ENCODE assay signal across 8 cellular contexts in the genomic region with DNA sequence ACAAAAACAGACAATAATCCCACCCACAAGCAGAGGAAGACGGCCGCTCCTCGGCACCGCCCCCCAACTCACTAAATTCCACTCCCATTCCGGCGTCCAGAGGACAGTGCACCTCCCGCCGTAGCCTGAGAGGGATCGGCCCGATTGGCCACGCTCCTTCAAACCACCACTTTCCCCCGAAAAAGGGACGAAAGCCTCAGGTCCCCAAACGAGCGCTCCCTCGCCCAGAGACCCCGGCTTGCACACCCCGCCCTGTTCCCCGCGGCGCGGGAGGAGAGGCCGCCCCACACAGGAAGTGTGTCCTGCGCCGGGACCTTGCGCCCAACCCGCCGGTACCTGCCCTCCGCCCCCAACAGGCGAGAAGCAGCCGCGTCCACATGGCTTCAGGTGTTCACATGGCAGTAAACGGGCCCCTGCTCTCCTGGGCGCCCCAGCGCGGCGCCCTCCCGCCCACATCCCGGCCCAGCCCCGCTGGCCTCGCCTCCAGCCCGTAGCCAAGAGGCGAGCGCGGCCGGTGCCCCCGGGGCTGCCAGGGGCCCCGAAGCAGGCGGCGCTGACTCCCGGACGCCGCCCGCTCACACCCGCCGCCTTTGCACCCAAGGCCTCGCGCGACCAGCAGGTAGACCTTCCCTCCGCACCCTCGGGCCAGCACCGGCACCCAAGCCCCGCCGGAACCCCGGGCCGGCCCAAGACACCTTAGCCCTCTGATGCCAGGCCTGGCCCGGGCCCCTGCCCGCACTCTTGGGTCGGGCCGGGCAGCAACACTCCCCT.
A peak's percentile ranks its signal among the peaks of the same experiment; 100 is the strongest.
DNase-seq lines count a peak whose midpoint lies in the region; ATAC-seq and TF ChIP-seq lines count a peak whose summit lies in the region.

No MANE protein-coding gene starts in this region.

- peaks cover 20% of the 10 kb centered on the region; the same call in 1 of the 2 replicates for H3K27me3 ChIP-seq in iPS-20b (ENCODE audit: insufficient read depth, low read length)

- peak; percentile 51 for ATAC-seq in GM21619 (IDR thresholded peaks at IDR 0.05; ENCODE audit: unreplicated experiment)

- H3K9me3 ChIP-seq in ES-I3 (ENCODE audit: control insufficient read depth, insufficient read depth, low read length) (no peaks in the 10 kb centered on the region), iPS-20b (ENCODE audit: insufficient read depth, low read depth, low read length) (no peaks in the 10 kb centered on the region)

- H3K36me3 ChIP-seq in ES-I3 (ENCODE audit: insufficient read depth, low read length), result no peaks in the 10 kb centered on the region
- H3K36me3 ChIP-seq in iPS-20b (ENCODE audit: insufficient read depth, low read depth, low read length), result no peaks in the 10 kb centered on the region

- TF ChIP-seq CTCF in astrocyte of the spinal cord (IDR thresholded peaks at IDR 0.05; ENCODE audit: low read depth, low read length), result no peak

- H3K27ac ChIP-seq in iPS-20b (ENCODE audit: low read length), result no peak overlapping the region

- H3K4me1 ChIP-seq in ES-I3 (ENCODE audit: insufficient read depth, low read length) (peaks cover 9% of the 10 kb centered on the region; the same call in 1 of the 2 replicates), iPS-20b (ENCODE audit: insufficient read depth, low read length) (peaks cover 23% of the 10 kb centered on the region)

- peak; percentile 55 for DNase-seq in KBM-7
- DNase-seq in T-helper 2 cell, result peak; percentile 48 to 75 (median 66)
- no peak for DNase-seq in astrocyte of the spinal cord (ENCODE audit: low read depth, low spot score)
- peak; percentile 37 to 61 (median 42) for DNase-seq in stimulated activated CD4-positive, alpha-beta T cell treated with anti-CD3 and anti-CD28 coated beads, Interleukin-12 subunit alpha, Interleukin-12 subunit beta, amount 100 ng/mL, for 48 hours (ENCODE audit: low read depth in 2 of 3, low spot score in 1 of 3)
- no peak for DNase-seq in Ammon's horn (ENCODE audit: low spot score)

- H3K9ac ChIP-seq in ES-I3 (ENCODE audit: low read depth, low read length) (peak overlapping the region; percentile 79), iPS-20b (ENCODE audit: low read depth, low read length) (peak overlapping the region; percentile 84)

- H3K4me3 ChIP-seq in astrocyte of the spinal cord (ENCODE audit: low read depth, low read length) (peak overlapping the region; percentile 73), iPS-20b (ENCODE audit: low read length) (peak overlapping the region; percentile 79)

- in situ Hi-C loops in KBM-7 (cut with MboI; ENCODE audit: low pct_unique_long_range_greater_than_20kb, low sequenced_read_pairs), result no loop called here
- in situ Hi-C loops in astrocyte of the spinal cord (cut with HindIII; ENCODE audit: low sequenced_read_pairs), result no loop called here

Comparison
In these comparisons a context has a peak if more than half of its experiments do, and no peak if none do; other contexts are left out.
1. DNase-seq: peak in KBM-7 (single experiment), T-helper 2 cell (5 of 5) and stimulated activated CD4-positive, alpha-beta T cell treated with anti-CD3 and anti-CD28 coated beads, Interleukin-12 subunit alpha, Interleukin-12 subunit beta, amount 100 ng/mL, for 48 hours (3 of 3); none in astrocyte of the spinal cord (single experiment) and Ammon's horn (single experiment).